ENCODE assay signal across 8 cellular contexts in the genomic region with DNA sequence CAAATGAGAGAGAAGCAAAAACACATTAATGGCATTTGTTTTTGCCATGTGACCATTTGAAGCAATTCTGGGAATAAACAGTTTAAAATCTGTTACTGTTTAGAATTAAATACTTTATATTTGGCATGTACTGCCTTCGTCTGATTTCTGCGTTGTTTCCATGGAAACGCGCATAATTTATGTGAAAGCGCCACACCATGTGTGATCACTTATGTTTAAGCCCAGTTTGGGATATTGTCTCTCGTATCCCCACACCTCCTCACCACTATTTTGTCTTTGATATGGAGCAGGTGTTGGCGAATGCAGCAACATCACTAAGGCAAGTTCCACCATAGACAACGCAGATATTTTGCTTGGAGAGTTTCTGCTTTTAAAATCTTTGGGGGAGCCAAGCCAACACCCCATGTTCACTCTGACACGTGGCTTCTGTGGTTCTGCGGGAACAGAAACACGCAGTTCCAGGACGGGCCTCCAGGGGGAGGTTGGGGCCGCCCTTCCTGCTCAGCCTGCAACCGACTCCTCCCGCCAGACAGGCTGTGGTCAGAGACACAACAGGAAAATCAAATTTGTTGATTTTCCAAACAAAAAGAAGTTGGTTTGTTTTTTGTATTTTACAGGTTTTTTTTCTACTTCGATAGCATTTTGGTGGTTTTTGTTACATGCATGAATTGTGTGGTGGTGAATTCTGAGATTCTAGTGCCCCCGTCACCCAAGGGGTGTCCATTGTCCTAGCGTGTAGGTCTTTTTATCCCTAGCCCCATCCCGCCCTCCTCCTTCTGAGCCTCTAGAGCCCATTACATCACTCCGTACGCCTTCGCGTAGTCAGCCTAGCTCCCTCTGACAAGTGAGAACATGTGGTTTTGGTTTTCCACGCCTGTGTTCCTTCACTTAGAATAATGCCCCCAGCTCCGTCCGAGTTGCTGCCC.
DNase-seq lines count a peak whose midpoint lies in the region; ATAC-seq, FAIRE-seq and TF ChIP-seq lines count a peak whose summit lies in the region.

No MANE protein-coding gene starts in this region.

- peaks cover 48 to 56% (median 49%) of the 10 kb centered on the region in 3 donors for H3K4me1 Mint-ChIP-seq in T-cell

- POLR2A ChIA-PET in T-cell (lab: Charles Lee) = no interaction called here

- no peak overlapping the region for H3K27ac ChIP-seq in smooth muscle cell (ENCODE audit: low read depth)

- H3K9me3 Mint-ChIP-seq in T-cell = no peaks in the 10 kb centered on the region

- no peaks in the 10 kb centered on the region for H3K27me3 ChIP-seq in smooth muscle cell (ENCODE audit: low read depth)

- TF ChIP-seq POLR2A in H54 (IDR thresholded peaks at IDR 0.05; ENCODE audit: low read depth, low read length) = no peak

- H3K4me3 ChIP-seq in astrocyte of the spinal cord (ENCODE audit: low read depth, low read length) (no peak overlapping the region), smooth muscle cell (no peak overlapping the region)

- H3K36me3 Mint-ChIP-seq in T-cell = no peaks in the 10 kb centered on the region

- ATAC-seq in T-cell (replicated peaks in 1 of 4) (peak; percentile 50 to 67 (median 55)), GM19467 (IDR thresholded peaks at IDR 0.05; ENCODE audit: unreplicated experiment) (no peak), HG02571 (IDR thresholded peaks at IDR 0.05; ENCODE audit: unreplicated experiment) (no peak)

- peaks cover 6% of the 10 kb centered on the region for H3K4me1 ChIP-seq in smooth muscle cell (ENCODE audit: low read depth)

- in situ Hi-C loops in astrocyte of the spinal cord (cut with HindIII; ENCODE audit: low sequenced_read_pairs) = no loop called here

- H3K4me2 ChIP-seq in smooth muscle cell = no peak overlapping the region

- H3K27ac Mint-ChIP-seq in T-cell = no peak overlapping the region

- CTCF ChIA-PET in T-cell (lab: Charles Lee) = no interaction called here

- FAIRE-seq in H54 (lab: Jason Lieb, UNC) = no peak

- H3K9ac ChIP-seq in smooth muscle cell (ENCODE audit: low read depth) = no peak overlapping the region

- 38% methylated on average over 26 of the region's 26 CpGs for WGBS in smooth muscle cell (ENCODE audit: low lambda C conversion rate)

- H3K27me3 Mint-ChIP-seq in T-cell = peaks cover 0 to 2% of the 10 kb centered on the region in 2 donors

- H3K79me2 ChIP-seq in smooth muscle cell (ENCODE audit: low read depth) = no peaks in the 10 kb centered on the region

- peak overlapping the region in 1 of 3 donors; percentile 19 for H3K4me3 Mint-ChIP-seq in T-cell

- H2AFZ ChIP-seq in smooth muscle cell (ENCODE audit: low read depth) = no peak overlapping the region

- TF ChIP-seq CTCF in astrocyte of the spinal cord (IDR thresholded peaks at IDR 0.05; ENCODE audit: low read depth, low read length) = peak; percentile 62
- peak; percentile 66 for TF ChIP-seq CTCF in smooth muscle cell (IDR thresholded peaks at IDR 0.05; ENCODE audit: borderline replicate concordance, insufficient read depth, poor library complexity, severe bottlenecking)

- no peaks in the 10 kb centered on the region for H3K36me3 ChIP-seq in smooth muscle cell (ENCODE audit: low read depth)

- H4K20me1 ChIP-seq in smooth muscle cell (ENCODE audit: low read depth) = no peaks in the 10 kb centered on the region

- peak; percentile 75 for DNase-seq in CD1c-positive myeloid dendritic cell (ENCODE audit: extremely low spot score)
- DNase-seq in H54 (ENCODE audit: insufficient read length, low spot score) = peak; percentile 88
- peak in 31 of 34 experiments; percentile 11 to 67 (median 50) for DNase-seq in T-cell
- DNase-seq in astrocyte of the spinal cord (ENCODE audit: low read depth, low spot score) = no peak
- DNase-seq in hippocampal formation (lab: John Stamatoyannopoulos, UW) = peak; percentile 76 to 77
- no peak for DNase-seq in smooth muscle cell (lab: John Stamatoyannopoulos, UW; ENCODE audit: unreplicated experiment)

- H3F3A ChIP-seq in smooth muscle cell (ENCODE audit: low read depth) = no peaks in the 10 kb centered on the region

- no peaks in the 10 kb centered on the region for H3K9me3 ChIP-seq in smooth muscle cell (replicated peaks; ENCODE audit: low read depth)

Comparison
In these comparisons a context has a peak if more than half of its experiments do, and no peak if none do; other contexts are left out.
1. DNase-seq: peak in CD1c-positive myeloid dendritic cell (single experiment), H54 (single experiment), T-cell (31 of 34) and hippocampal formation (2 of 2); none in astrocyte of the spinal cord (single experiment) and smooth muscle cell (single experiment).
2. ATAC-seq: peak in T-cell (4 of 4); none in GM19467 (single experiment) and HG02571 (single experiment).